In the genomic region with DNA sequence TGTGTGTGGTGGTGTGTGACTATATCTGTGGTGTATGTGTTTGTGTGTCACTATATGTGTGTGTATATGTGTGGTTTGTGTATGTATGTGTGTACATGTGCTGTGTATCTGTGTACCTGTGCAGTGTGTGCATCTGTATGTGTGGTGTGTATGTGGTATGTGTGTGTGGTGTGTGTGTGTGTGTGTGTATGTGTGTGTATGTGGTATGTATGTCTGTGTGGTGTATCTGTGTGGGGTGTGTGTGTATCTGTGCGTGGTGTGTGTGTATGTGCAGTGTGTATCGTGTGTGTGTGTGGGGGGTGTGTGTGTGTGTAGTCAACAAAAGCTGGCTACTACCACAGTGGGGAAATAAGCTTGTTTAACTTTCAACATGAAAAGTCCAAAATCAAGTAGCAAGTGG, we compare ENCODE assay signal across 29 cellular contexts.
"Had no signal": no experiment of that assay in that cellular context is flagged by ENCODE, and none has a peak within 500 bp of the region (broad histone marks: within the 10 kb centered on the region; RNA-seq: fewer than 3 reads in every experiment).

No MANE protein-coding gene starts in this region.

- H3K9me3 ChIP-seq: adrenal gland, body of pancreas, esophagus squamous epithelium, gastroesophageal sphincter had no signal

- ATAC-seq: activated CD4-positive, alpha-beta T cell treated with anti-CD3 and anti-CD28 coated beads for 36 hours; activated CD8-positive, alpha-beta memory T cell treated with anti-CD3 and anti-CD28 coated beads, Interleukin-2, amount 10 ng/mL, durations not matched to agents 7 days and 5 days; activated CD8-positive, alpha-beta T cell treated with anti-CD3 and anti-CD28 coated beads, Interleukin-2, amount 10 ng/mL, durations not matched to agents 7 days and 5 days; activated naive CD8-positive, alpha-beta T cell treated with anti-CD3 and anti-CD28 coated beads, Interleukin-2, amount 50 U/mL, for 24 hours; body of pancreas; effector memory CD8-positive, alpha-beta T cell; gastroesophageal sphincter; T-helper 17 cell had no signal

- DNase-seq: activated CD4-positive, alpha-beta memory T cell treated with anti-CD3 and anti-CD28 coated beads for 36 hours; activated CD4-positive, alpha-beta T cell treated with anti-CD3 and anti-CD28 coated beads for 36 hours; activated CD4-positive, CD25-positive, alpha-beta regulatory T cell; activated CD4-positive, CD25-positive, alpha-beta regulatory T cell treated with anti-CD3 and anti-CD28 coated beads, Interleukin-2, amount 50 U/mL, for 72 hours; activated CD8-positive, alpha-beta memory T cell treated with anti-CD3 and anti-CD28 coated beads, Interleukin-2, amount 10 ng/mL, durations not matched to agents 7 days and 5 days; activated CD8-positive, alpha-beta memory T cell treated with anti-CD3 and anti-CD28 coated beads, Interleukin-2, amount 50 U/mL, for 4 hours; activated CD8-positive, alpha-beta T cell treated with anti-CD3 and anti-CD28 coated beads, Interleukin-2, amount 10 ng/mL, durations not matched to agents 7 days and 5 days; activated effector memory CD4-positive, alpha-beta T cell treated with anti-CD3 and anti-CD28 coated beads, Interleukin-2, amount 50 U/mL, for 16 hours; activated naive CD4-positive, alpha-beta T cell treated with anti-CD3 and anti-CD28 coated beads for 36 hours; activated naive CD8-positive, alpha-beta T cell treated with anti-CD3 and anti-CD28 coated beads for 36 hours; activated naive CD8-positive, alpha-beta T cell treated with anti-CD3 and anti-CD28 coated beads, Interleukin-2, amount 50 U/mL, for 24 hours; activated T-cell treated with anti-CD3 and anti-CD28 coated beads, Interleukin-2, amount 50 U/mL, for 1 hour; activated T-cell treated with anti-CD3 and anti-CD28 coated beads, Interleukin-2, amount 50 U/mL, for 48 hours; adrenal gland; amygdala; aorta; body of pancreas; caudate nucleus; cortex of kidney; dermis blood vessel endothelial cell; effector CD4-positive, alpha-beta T cell; effector memory CD8-positive, alpha-beta T cell; erythroblast; esophagus squamous epithelium; foreskin melanocyte; T-helper 17 cell; T1000 had no signal

- H3K4me3 ChIP-seq: adrenal gland, body of pancreas, esophagus squamous epithelium, gastroesophageal sphincter had no signal

- H3K4me1 ChIP-seq: adrenal gland, esophagus squamous epithelium had no signal

- H3K27me3 ChIP-seq: adrenal gland, body of pancreas had no signal

- H3K27ac ChIP-seq: adrenal gland, body of pancreas, esophagus squamous epithelium, gastroesophageal sphincter had no signal

- H3K36me3 ChIP-seq: adrenal gland, esophagus squamous epithelium, gastroesophageal sphincter had no signal

- FAIRE-seq: colon had no signal
